8 cellular contexts compared by ENCODE assay signal in the genomic region with DNA sequence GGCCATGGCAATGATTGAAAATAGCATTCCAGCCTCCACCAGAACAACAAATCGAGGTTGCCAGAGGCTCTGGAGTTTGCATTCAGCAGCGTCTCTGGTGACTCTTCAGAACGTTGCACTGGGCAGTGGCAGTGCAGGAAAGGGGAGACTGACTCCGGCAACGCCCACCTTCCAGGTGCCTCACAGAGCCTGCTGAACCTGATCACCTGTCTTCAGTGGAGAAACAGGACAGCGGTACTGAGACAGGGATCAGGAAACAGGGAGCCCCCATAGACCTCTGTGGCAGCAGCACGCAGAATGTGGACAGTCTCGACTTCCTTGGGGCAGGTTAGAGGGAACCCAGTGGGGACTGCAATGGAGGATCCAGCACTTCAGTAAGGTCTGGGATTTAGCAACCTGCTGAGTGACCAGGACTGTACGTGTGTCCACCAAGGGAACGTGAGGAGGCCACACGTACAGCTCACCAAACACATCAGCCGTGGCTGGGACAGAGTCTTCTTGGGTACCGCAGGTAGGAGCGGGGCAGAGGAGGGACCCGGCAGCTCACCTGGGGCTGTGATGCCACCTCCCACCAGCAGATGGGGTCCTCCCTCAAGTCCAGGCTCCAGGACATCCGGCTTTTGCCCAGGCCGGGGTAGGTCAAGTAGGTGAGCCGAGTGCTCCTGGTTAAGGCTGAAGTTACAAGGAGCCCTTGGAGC.
A peak's percentile ranks its signal among the peaks of the same experiment; 100 is the strongest.
DNase-seq lines count a peak whose midpoint lies in the region; ATAC-seq and TF ChIP-seq lines count a peak whose summit lies in the region.

No MANE protein-coding gene starts in this region.

- H3K27me3 ChIP-seq in AG04450 (ENCODE audit: control insufficient read depth, insufficient read depth, low read length) = no peaks in the 10 kb centered on the region
- no peaks in the 10 kb centered on the region for H3K27me3 ChIP-seq in effector memory CD4-positive, alpha-beta T cell (replicated peaks; ENCODE audit: control insufficient read depth, insufficient read depth, low read length, poor library complexity, severe bottlenecking)

- no TSS peak for BruUV-seq in OCI-LY7 (replicated peaks; lab: Mats Ljungman, UMichigan)

- peak; percentile 63 for ATAC-seq in GM19043 (IDR thresholded peaks at IDR 0.05; ENCODE audit: low read depth, unreplicated experiment)
- ATAC-seq in omental fat pad (ENCODE audit: low FRiP score) = peak; percentile 26
- no peak for ATAC-seq in HG03521 (IDR thresholded peaks at IDR 0.05; ENCODE audit: unreplicated experiment)
- no peak for ATAC-seq in GM18861 (IDR thresholded peaks at IDR 0.05; ENCODE audit: unreplicated experiment)

- POLR2A ChIA-PET in AG04450 (lab: Yijun Ruan, JAX) (no interaction called here), OCI-LY7 (lab: Charles Lee) (no interaction called here)

- peak overlapping the region; percentile 89 for H2AFZ ChIP-seq in OCI-LY7 (ENCODE audit: low read length)

- CTCF ChIA-PET in AG04450 (lab: Charles Lee) (interaction anchor here (0.7 to 2.0 kb wide), 3 partner anchors 9 to 45 kb away, joined by 3 to 7 read pairs (median 3); no protein-coding TSS in a partner anchor), OCI-LY7 (lab: Charles Lee; ENCODE audit: unreplicated experiment) (no interaction called here)

- H3K9me2 ChIP-seq in OCI-LY7 (ENCODE audit: insufficient read depth, low read length) = no peaks in the 10 kb centered on the region

- no peaks in the 10 kb centered on the region for H4K20me1 ChIP-seq in OCI-LY7 (ENCODE audit: insufficient read depth, low read length)

- no peaks in the 10 kb centered on the region for H3K79me2 ChIP-seq in OCI-LY7 (ENCODE audit: insufficient read depth, low read depth, low read length)

- H3K9me3 ChIP-seq in AG04450 (ENCODE audit: control insufficient read depth, insufficient read depth, low read length) (no peaks in the 10 kb centered on the region; the same call in 1 of the 2 replicates), OCI-LY7 (ENCODE audit: low read length) (no peaks in the 10 kb centered on the region)
- H3K9me3 ChIP-seq in effector memory CD4-positive, alpha-beta T cell (ENCODE audit: control insufficient read depth, low read length) = no peaks in the 10 kb centered on the region

- no peak for DNase-seq in AG04450 (ENCODE audit: low read depth, low spot score)
- peak; percentile 69 for DNase-seq in OCI-LY7 (ENCODE audit: low spot score)
- no peak for DNase-seq in epithelial cell of proximal tubule (ENCODE audit: low read depth)
- DNase-seq in omental fat pad (ENCODE audit: low spot score) = no peak
- no peak for DNase-seq in effector memory CD4-positive, alpha-beta T cell

- intact Hi-C loops in OCI-LY7 (cut with micrococcal nuclease; ENCODE audit: unreplicated experiment) = no loop called here

- peaks cover 4% of the 10 kb centered on the region for H3K4me1 ChIP-seq in OCI-LY7 (ENCODE audit: insufficient read depth, low read length, poor library complexity, severe bottlenecking)
- no peaks in the 10 kb centered on the region for H3K4me1 ChIP-seq in effector memory CD4-positive, alpha-beta T cell (ENCODE audit: control insufficient read depth, insufficient read depth, low read length, poor library complexity, severe bottlenecking)

- no peaks in the 10 kb centered on the region for H3K36me3 ChIP-seq in OCI-LY7 (ENCODE audit: insufficient read depth, low read length)
- no peaks in the 10 kb centered on the region for H3K36me3 ChIP-seq in effector memory CD4-positive, alpha-beta T cell (ENCODE audit: control insufficient read depth, insufficient read depth, low read length)

- no peak overlapping the region for H3K4me3 ChIP-seq in AG04450 (ENCODE audit: low read depth, low read length)
- H3K4me3 ChIP-seq in OCI-LY7 (ENCODE audit: low read depth, low read length, poor library complexity, severe bottlenecking) = peak overlapping the region; percentile 54
- no peak overlapping the region for H3K4me3 ChIP-seq in epithelial cell of proximal tubule (ENCODE audit: low read depth, low read length)
- H3K4me3 ChIP-seq in effector memory CD4-positive, alpha-beta T cell (ENCODE audit: insufficient read depth, low read depth, low read length, poor library complexity, severe bottlenecking) = no peak overlapping the region

- H3K27ac ChIP-seq in AG04450 (ENCODE audit: low read depth, low read length) (no peak overlapping the region), OCI-LY7 (ENCODE audit: low read depth, low read length, poor library complexity, severe bottlenecking) (no peak overlapping the region)
- no peak overlapping the region for H3K27ac ChIP-seq in effector memory CD4-positive, alpha-beta T cell (ENCODE audit: insufficient read depth, low read length, poor library complexity, severe bottlenecking)

- peak overlapping the region; percentile 45 for H3K4me2 ChIP-seq in OCI-LY7 (ENCODE audit: low read length)

- TF ChIP-seq CTCF in AG04450 (IDR thresholded peaks at IDR 0.05; ENCODE audit: low read depth, low read length) (peak; percentile 41), OCI-LY7 (conservative IDR thresholded peaks at IDR 0.05; ENCODE audit: low read length) (peak; percentile 79), epithelial cell of proximal tubule (conservative IDR thresholded peaks at IDR 0.05; ENCODE audit: low read depth, low read length) (peak; percentile 57), omental fat pad (IDR thresholded peaks at IDR 0.05) (no peak)

Comparison
In these comparisons a context has a peak if more than half of its experiments do, and no peak if none do; other contexts are left out.
1. CTCF ChIP-seq: peak in AG04450 (single experiment), OCI-LY7 (single experiment) and epithelial cell of proximal tubule (single experiment); none in omental fat pad (0 of 3).
2. ATAC-seq: peak in GM19043 (single experiment) and omental fat pad (single experiment); none in HG03521 (single experiment) and GM18861 (single experiment).